ENCODE assay signal across 4 cellular contexts in genomic region chr10:94663061-94663460, GRCh38. TPM values are rescaled to one million over a fixed set of nuclear protein-coding genes. Genes with fewer than 3 reads are reported as not detected.
"Had no signal": no experiment of that assay in that cellular context is flagged by ENCODE, and none has a peak within 500 bp of the region (broad histone marks: within the 10 kb centered on the region; RNA-seq: fewer than 3 reads in every experiment).

No MANE protein-coding gene starts in this region.

RNA-seq across cellular contexts. Expression of gene CYP2C18, which starts 20.5 kb away (rescaled TPM):
- total RNA-seq: GM23248, H7, IMR-90, K562 had no signal
- polyA plus RNA-seq: GM23248, IMR-90, K562 had no signal
